In the genomic region with DNA sequence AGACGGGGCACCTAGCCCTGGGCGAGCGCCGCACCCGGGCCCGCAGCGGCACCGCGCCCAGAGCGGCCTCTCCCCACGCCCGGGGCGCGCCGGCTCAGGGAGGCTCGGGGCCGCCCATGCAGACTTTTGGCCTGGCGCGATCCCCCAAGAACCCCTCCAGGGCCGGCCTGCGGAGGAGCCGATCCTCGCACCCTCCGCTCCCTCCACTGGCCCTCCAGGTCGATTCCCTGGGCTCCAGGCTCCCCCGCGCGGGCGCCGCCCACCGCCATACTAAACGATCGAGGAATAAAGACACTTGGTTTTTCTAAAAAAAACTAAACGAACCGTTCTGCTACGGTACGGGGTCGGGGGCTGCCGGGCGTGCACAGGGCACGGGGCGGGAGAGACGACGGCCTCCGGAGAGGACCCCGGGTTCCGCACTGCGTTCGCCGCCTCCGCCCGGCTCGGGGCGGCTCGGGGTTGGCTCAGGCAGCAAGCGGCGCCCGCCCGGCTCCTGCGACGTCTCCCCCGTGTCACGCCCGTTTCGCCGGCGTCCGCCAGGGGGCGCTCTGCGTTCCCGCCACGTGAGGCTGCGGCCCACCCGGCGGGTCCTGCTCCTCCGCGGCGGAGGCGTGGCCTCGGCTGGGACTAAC, we compare ENCODE assay signal across 8 cellular contexts. TPM values are rescaled to one million over a fixed set of nuclear protein-coding genes. Genes with fewer than 3 reads are reported as not detected.
DNase-seq lines count a peak whose midpoint lies in the region; ATAC-seq and TF ChIP-seq lines count a peak whose summit lies in the region.

No MANE protein-coding gene starts in this region.

- CTCF ChIA-PET in CD4-positive, alpha-beta T cell (lab: Charles Lee), result interaction anchor here (0.7 to 2.1 kb wide), 9 partner anchors 10 to 193 kb away, joined by 3 to 10 read pairs (median 4); a partner anchor contains a TSS

- ATAC-seq in CD4-positive, alpha-beta T cell (ENCODE audit: poor library complexity), result peak; percentile 92
- ATAC-seq in GM19397 (IDR thresholded peaks at IDR 0.05; ENCODE audit: unreplicated experiment) (peak; percentile 86), HG03558 (IDR thresholded peaks at IDR 0.05; ENCODE audit: extremely low read depth, unreplicated experiment) (peak; percentile 75)

- no peak for TF ChIP-seq POLR2A in lower leg skin (IDR thresholded peaks at IDR 0.05)

- DNase-seq in CD4-positive, alpha-beta T cell, result peak; percentile 91 to 99 (median 98)
- DNase-seq in NCI-H774 (lab: John Stamatoyannopoulos, UW), result peak; percentile 91
- peak; percentile 97 for DNase-seq in activated CD4-positive, alpha-beta T cell treated with anti-CD3 and anti-CD28 coated beads, Interleukin-2, amount 50 U/mL, for 48 hours
- DNase-seq in dermis microvascular lymphatic vessel endothelial cell (ENCODE audit: low read depth in 2 of 2), result peak; percentile 75 to 92
- peak; percentile 93 to 99 for DNase-seq in lower leg skin (ENCODE audit: low spot score in 2 of 2)
- DNase-seq in stimulated activated CD4-positive, alpha-beta T cell treated with anti-CD3 and anti-CD28 coated beads, Interleukin-4, amount 100 ng/mL, for 4 hours, result peak; percentile 97 to 98

- POLR2A ChIA-PET in CD4-positive, alpha-beta T cell (lab: Charles Lee), result interaction anchor here (1.0 to 10.2 kb wide), 7 partner anchors 11 to 217 kb away, joined by 3 to 161 read pairs (median 8); a partner anchor contains a TSS

- no peaks in the 10 kb centered on the region for H3K27me3 Mint-ChIP-seq in CD4-positive, alpha-beta T cell

- 0 to 1% methylated on average over 24 to 53 of the region's 80 CpGs for WGBS in lower leg skin, 2 donors

- peak overlapping the region; percentile 81 for H3K27ac Mint-ChIP-seq in CD4-positive, alpha-beta T cell

- H3K4me3 ChIP-seq in lower leg skin (ENCODE audit: low read depth, poor library complexity, severe bottlenecking), result peak overlapping the region; percentile 44

- no peaks in the 10 kb centered on the region for H3K9me3 Mint-ChIP-seq in CD4-positive, alpha-beta T cell

- intact Hi-C loops in CD4-positive, alpha-beta T cell (cut with DNase I, micrococcal nuclease), result loop anchor here in 1 of 2 experiments (1.0 to 5.0 kb wide), 8 partner anchors 15 to 286 kb away; a partner anchor contains a TSS
- intact Hi-C loops in lower leg skin (cut with DNase I; ENCODE audit: low total_unique reads), result no loop called here

- H3K9me3 ChIP-seq in CD4-positive, alpha-beta T cell (ENCODE audit: control insufficient read depth, low read length), result no peaks in the 10 kb centered on the region

- peak; percentile 75 for TF ChIP-seq CTCF in CD4-positive, alpha-beta T cell (IDR thresholded peaks at IDR 0.05)
- no peak for TF ChIP-seq CTCF in lower leg skin (IDR thresholded peaks at IDR 0.05)

- H3K27ac ChIP-seq in CD4-positive, alpha-beta T cell (ENCODE audit: low read depth, low read length), result peak overlapping the region; percentile 65

- H3K4me1 Mint-ChIP-seq in CD4-positive, alpha-beta T cell (ENCODE audit: low read depth), result peaks cover 32% of the 10 kb centered on the region

- H3K27me3 ChIP-seq in CD4-positive, alpha-beta T cell (ENCODE audit: control insufficient read depth, insufficient read depth, low read length), result no peaks in the 10 kb centered on the region

- peak overlapping the region; percentile 91 for H3K4me3 Mint-ChIP-seq in CD4-positive, alpha-beta T cell

- H3K36me3 Mint-ChIP-seq in CD4-positive, alpha-beta T cell (ENCODE audit: low read depth), result no peaks in the 10 kb centered on the region

RNA-seq across cellular contexts. Expression of a gene that starts 0.4 kb away (rescaled TPM):
- 1 to 10 TPM; 4.7 TPM for total RNA-seq in CD4-positive, alpha-beta T cell
- total RNA-seq in dermis microvascular lymphatic vessel endothelial cell (3.0 and 3.2 TPM in 2 replicates), lower leg skin (10 to 100 TPM in 1 of 4 donors, 1 to 10 TPM in 3; 2.5 to 10.4 (median 3.3) TPM)

RNA-seq across cellular contexts. Expression of a gene that starts 7.8 kb away (rescaled TPM):
- under 1 TPM; 0.14 to 0.25 TPM for total RNA-seq in CD4-positive, alpha-beta T cell
- total RNA-seq in dermis microvascular lymphatic vessel endothelial cell (21.3 and 37.0 TPM in 2 replicates), lower leg skin (10 to 100 TPM in 1 of 4 donors, 1 to 10 TPM in 3; 3.6 to 17.9 (median 7.9) TPM)

RNA-seq across cellular contexts. Expression of a gene that starts 14.8 kb away (rescaled TPM):
- 100 to 1,000 TPM; 232 to 254 TPM for total RNA-seq in CD4-positive, alpha-beta T cell
- total RNA-seq in dermis microvascular lymphatic vessel endothelial cell (418 and 498 TPM in 2 replicates), lower leg skin (100 to 1,000 TPM; 144 to 236 (median 195) TPM)

RNA-seq across cellular contexts. Expression of a gene that starts 32.7 kb away (rescaled TPM):
- not detected for total RNA-seq in CD4-positive, alpha-beta T cell
- total RNA-seq in dermis microvascular lymphatic vessel endothelial cell (2.8 and 5.1 TPM in 2 replicates), lower leg skin (1 to 10 TPM in 1 of 4 donors, under 1 TPM in 3; 0.34 to 2.1 (median 0.48) TPM)

RNA-seq across cellular contexts. Expression of a gene that starts 34.7 kb away (rescaled TPM):
- 10 to 100 TPM; 10.8 to 11.6 TPM for total RNA-seq in CD4-positive, alpha-beta T cell
- total RNA-seq in dermis microvascular lymphatic vessel endothelial cell (16.2 and 18.1 TPM in 2 replicates), lower leg skin (10 to 100 TPM in 3 of 4 donors, 1 to 10 TPM in 1; 9.4 to 17.0 (median 16.4) TPM)

Comparison
In these comparisons a context has a peak if more than half of its experiments do, and no peak if none do; other contexts are left out.
1. Peak in every context shown above with its lines: DNase-seq, ATAC-seq, H3K4me3 ChIP-seq and H3K27ac ChIP-seq.